Comparison of ENCODE assay signal across 8 cellular contexts in the genomic region with DNA sequence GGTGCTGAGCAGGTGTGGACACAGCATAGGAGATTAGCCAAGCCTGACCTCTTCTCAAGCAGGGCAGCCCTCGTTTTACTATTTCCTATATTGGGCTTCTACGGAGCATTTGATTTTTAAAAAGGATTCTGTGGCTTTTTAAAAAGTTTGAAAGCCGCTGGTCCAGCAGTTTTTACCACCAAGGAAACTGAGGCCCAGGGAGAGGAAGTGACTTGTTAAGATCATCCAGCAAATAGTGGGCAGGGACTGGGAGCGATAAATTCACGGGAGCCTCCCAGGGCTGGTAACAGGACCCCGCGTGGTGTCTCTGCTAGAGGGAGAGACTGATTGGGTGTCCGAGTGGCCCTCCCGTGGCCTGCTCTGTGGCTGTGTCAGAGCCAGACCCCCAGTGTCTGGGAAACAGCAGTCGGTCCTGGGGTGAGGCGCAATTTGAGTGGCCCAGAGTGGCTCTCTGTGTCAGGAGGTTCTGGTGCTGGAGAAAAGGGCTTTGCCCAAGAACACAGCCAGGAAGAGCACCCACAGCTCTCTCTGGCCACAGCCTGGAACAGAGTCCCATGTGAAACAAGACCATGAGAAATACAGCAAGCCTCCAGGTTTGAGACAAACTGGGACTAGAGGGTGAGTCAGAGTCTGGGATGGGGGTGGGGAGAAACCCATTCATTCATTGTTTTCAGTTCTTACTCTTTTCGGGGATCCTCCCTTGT. TPM values are rescaled to one million over a fixed set of nuclear protein-coding genes. Genes with fewer than 3 reads are reported as not detected.
DNase-seq lines count a peak whose midpoint lies in the region; ATAC-seq and TF ChIP-seq lines count a peak whose summit lies in the region.

No MANE protein-coding gene starts in this region.

- ATAC-seq in activated CD4-positive, CD25-positive, alpha-beta regulatory T cell treated with anti-CD3 and anti-CD28 coated beads, Interleukin-2, amount 50 U/mL, for 24 hours = peak; percentile 68 to 80
- ATAC-seq in PC-3 (peak; percentile 33), GM21381 (IDR thresholded peaks at IDR 0.05; ENCODE audit: unreplicated experiment) (no peak)

- H3K27ac ChIP-seq in PC-3 (ENCODE audit: low read length) (peak overlapping the region; percentile 80), iPS-20b (ENCODE audit: low read length) (no peak overlapping the region)

- CTCF ChIA-PET in PC-3 (lab: Charles Lee) = no interaction called here

- H3K9ac ChIP-seq in PC-3 (ENCODE audit: low read length) (peak overlapping the region; percentile 75), iPS-20b (ENCODE audit: low read depth, low read length) (no peak overlapping the region)

- H3K36me3 ChIP-seq in PC-3 (ENCODE audit: low read depth, low read length) (no peaks in the 10 kb centered on the region), iPS-20b (ENCODE audit: insufficient read depth, low read depth, low read length) (peaks cover 10% of the 10 kb centered on the region; the same call in 1 of the 2 replicates)

- intact Hi-C loops in PC-3 (cut with micrococcal nuclease) = loop anchor here (5.0 kb wide), 1 partner anchor 155 kb away; the partner anchor contains the start of gene BLM

- TF ChIP-seq CTCF in PC-3 (conservative IDR thresholded peaks at IDR 0.05; ENCODE audit: low read depth, low read length) = no peak
- TF ChIP-seq CTCF in astrocyte of the cerebellum (IDR thresholded peaks at IDR 0.05; ENCODE audit: low read depth, low read length, missing control alignments) = no peak

- H3K4me3 ChIP-seq in PC-3 (ENCODE audit: low read length) (peak overlapping the region; percentile 68), astrocyte of the cerebellum (ENCODE audit: low read depth, low read length) (peak overlapping the region; percentile 64), iPS-20b (ENCODE audit: low read length) (peak overlapping the region; percentile 70)

- H3K9me2 ChIP-seq in PC-3 (replicated peaks; ENCODE audit: low read length) = no peaks in the 10 kb centered on the region

- in situ Hi-C loops in astrocyte of the cerebellum (cut with HindIII; ENCODE audit: low sequenced_read_pairs) = no loop called here

- POLR2A ChIA-PET in PC-3 (lab: Charles Lee; ENCODE audit: unreplicated experiment) = no interaction called here

- TSS peak; percentile 52 for BruUV-seq in PC-3 (replicated peaks; lab: Mats Ljungman, UMichigan)

- peaks cover 52% of the 10 kb centered on the region for H3K79me2 ChIP-seq in PC-3 (ENCODE audit: low read length)

- no peak for DNase-seq in activated CD4-positive, CD25-positive, alpha-beta regulatory T cell treated with anti-CD3 and anti-CD28 coated beads, Interleukin-2, amount 50 U/mL, for 72 hours
- DNase-seq in PC-3 (peak; percentile 69), astrocyte of the cerebellum (ENCODE audit: low read depth) (peak; percentile 53), NCI-H1694 (lab: John Stamatoyannopoulos, UW) (no peak)
- DNase-seq in stimulated activated CD4-positive, alpha-beta T cell treated with anti-CD3 and anti-CD28 coated beads, Interleukin-12 subunit alpha, Interleukin-12 subunit beta, amount 100 ng/mL, for 4 hours = peak; percentile 48

- peaks cover 4% of the 10 kb centered on the region for H3F3A ChIP-seq in PC-3 (ENCODE audit: low read length, unreplicated experiment)

- H3K4me1 ChIP-seq in PC-3 (ENCODE audit: insufficient read depth, low read length) (peaks cover 55% of the 10 kb centered on the region), iPS-20b (ENCODE audit: insufficient read depth, low read length) (peaks cover 40% of the 10 kb centered on the region)

- H3K27me3 ChIP-seq in PC-3 (ENCODE audit: low read length) (no peaks in the 10 kb centered on the region), iPS-20b (ENCODE audit: insufficient read depth, low read length) (no peaks in the 10 kb centered on the region)

- H3K9me3 ChIP-seq in PC-3 (ENCODE audit: low read length) = no peaks in the 10 kb centered on the region
- H3K9me3 ChIP-seq in iPS-20b (ENCODE audit: insufficient read depth, low read depth, low read length) = no peaks in the 10 kb centered on the region

- H4K20me1 ChIP-seq in PC-3 (ENCODE audit: low read length) = peaks cover 15% of the 10 kb centered on the region; the same call in 1 of the 2 replicates

- peak overlapping the region; percentile 35; the same call in 1 of the 2 replicates for H2AFZ ChIP-seq in PC-3 (ENCODE audit: low read length)

- peak overlapping the region; percentile 97 for H3K4me2 ChIP-seq in PC-3 (ENCODE audit: low read length)

RNA-seq across cellular contexts. Expression of gene FURIN, which starts 4.2 kb away (rescaled TPM):
- total RNA-seq in PC-3 (2014; rRNA removed) = 39.1 and 44.2 TPM in 2 replicates

RNA-seq across cellular contexts. Expression of gene FES, which starts 11.7 kb away (rescaled TPM):
- 2.8 and 11.5 TPM in 2 replicates for total RNA-seq in PC-3 (2014; rRNA removed)

RNA-seq across cellular contexts. Expression of gene MAN2A2, which starts 30.5 kb away (rescaled TPM):
- 19.8 and 26.3 TPM in 2 replicates for total RNA-seq in PC-3 (2014; rRNA removed)

RNA-seq across cellular contexts. Expression of gene HDDC3, which starts 59.7 kb away (rescaled TPM):
- 18.5 and 19.6 TPM in 2 replicates for total RNA-seq in PC-3 (2014; rRNA removed)

Comparison
In these comparisons a context has a peak if more than half of its experiments do, and no peak if none do; other contexts are left out.
1. DNase-seq: peak in PC-3 (single experiment), astrocyte of the cerebellum (single experiment) and stimulated activated CD4-positive, alpha-beta T cell treated with anti-CD3 and anti-CD28 coated beads, Interleukin-12 subunit alpha, Interleukin-12 subunit beta, amount 100 ng/mL, for 4 hours (single experiment); none in activated CD4-positive, CD25-positive, alpha-beta regulatory T cell treated with anti-CD3 and anti-CD28 coated beads, Interleukin-2, amount 50 U/mL, for 72 hours (single experiment) and NCI-H1694 (single experiment).
2. Peak in every context shown above with its lines, with median percentiles within 50 percentile points of each other: H3K4me3 ChIP-seq.